In the genomic region with DNA sequence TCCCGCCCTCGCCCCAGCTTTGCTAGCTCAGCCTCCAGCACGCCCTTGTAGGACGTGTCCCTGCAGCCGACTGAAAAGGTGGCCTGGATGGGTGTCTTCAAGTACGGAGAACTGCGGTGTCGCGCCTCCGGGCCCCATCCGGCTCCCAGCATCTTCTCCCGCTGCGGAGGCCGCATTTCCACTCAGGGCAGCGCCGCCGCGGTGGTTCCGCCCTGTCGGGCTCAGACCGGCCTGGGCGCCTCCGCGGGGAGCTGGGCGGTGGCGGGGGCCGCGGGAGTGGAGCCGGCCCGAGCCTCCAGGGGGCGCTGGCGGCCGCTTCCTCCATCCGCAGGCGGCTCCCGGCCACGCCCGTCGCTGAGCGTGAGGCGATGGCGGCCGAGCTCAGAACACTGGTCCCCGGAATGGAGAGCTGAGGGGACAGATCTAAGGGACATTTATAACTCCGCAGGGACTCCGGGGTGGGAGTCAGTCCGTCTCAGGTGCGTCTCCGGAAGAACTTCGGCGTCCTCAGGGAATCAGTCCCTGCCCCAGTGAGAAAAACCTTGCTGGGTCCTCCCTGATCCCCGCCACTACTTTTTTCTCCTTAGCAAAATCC, we compare ENCODE assay signal across 8 cellular contexts. TPM values are rescaled to one million over a fixed set of nuclear protein-coding genes. Genes with fewer than 3 reads are reported as not detected.
DNase-seq lines count a peak whose midpoint lies in the region; ATAC-seq and TF ChIP-seq lines count a peak whose summit lies in the region.

No MANE protein-coding gene starts in this region.

- H3K36me3 ChIP-seq in esophagus (ENCODE audit: control insufficient read depth in 2 of 2, insufficient read depth in 2 of 2, low read length in 1 of 2) = no peaks in the 10 kb centered on the region

- CTCF ChIA-PET in AG04450 (lab: Charles Lee) = interaction anchor here (0.5 to 2.2 kb wide), 35 partner anchors 10 to 435 kb away, joined by 3 to 15 read pairs (median 4); a partner anchor contains a TSS

- H3K27me3 ChIP-seq in AG04450 (ENCODE audit: control insufficient read depth, insufficient read depth, low read length) (no peaks in the 10 kb centered on the region), esophagus (ENCODE audit: control insufficient read depth in 1 of 2, insufficient read depth in 2 of 2, low read length in 2 of 2) (no peaks in the 10 kb centered on the region)

- no peaks in the 10 kb centered on the region for H3K9me3 ChIP-seq in AG04450 (ENCODE audit: control insufficient read depth, insufficient read depth, low read length)
- no peaks in the 10 kb centered on the region for H3K9me3 ChIP-seq in esophagus (ENCODE audit: control insufficient read depth in 2 of 2, insufficient read depth in 1 of 2, low read depth in 1 of 2, low read length in 1 of 2)

- WGBS in esophagus, 2 donors = 4 to 8% methylated on average over 51 to 52 of the region's 52 CpGs

- POLR2A ChIA-PET in AG04450 (lab: Yijun Ruan, JAX) = interaction anchor here (0.5 to 1.2 kb wide), 4 partner anchors 25 to 266 kb away, joined by 3 to 7 read pairs (median 4); a partner anchor contains a TSS

- TF ChIP-seq CTCF in AG04450 (IDR thresholded peaks at IDR 0.05; ENCODE audit: low read depth, low read length) = peak; percentile 64

- peak overlapping the region; percentile 55 for H3K4me3 ChIP-seq in AG04450 (ENCODE audit: low read depth, low read length)
- H3K4me3 ChIP-seq in esophagus (ENCODE audit: low read depth in 1 of 2, low read length in 2 of 2) = peak overlapping the region; percentile 36 to 57

- H3K4me1 ChIP-seq in esophagus (ENCODE audit: control insufficient read depth in 2 of 2, insufficient read depth in 2 of 2, low read length in 1 of 2) = peaks cover 0 to 3% of the 10 kb centered on the region in 2 donors

- H3K27ac ChIP-seq in AG04450 (ENCODE audit: low read depth, low read length) = peak overlapping the region; percentile 31
- H3K27ac ChIP-seq in esophagus (ENCODE audit: low read depth in 2 of 2, low read length in 1 of 2) = peak overlapping the region; percentile 11 to 89

- ATAC-seq in GM18511 (IDR thresholded peaks at IDR 0.05; ENCODE audit: unreplicated experiment) = peak; percentile 82
- peak; percentile 66 for ATAC-seq in HG03095 (IDR thresholded peaks at IDR 0.05; ENCODE audit: unreplicated experiment)

- no peak for DNase-seq in AG04450 (ENCODE audit: low read depth, low spot score)
- peak; percentile 43 to 91 for DNase-seq in NCI-H526 (lab: John Stamatoyannopoulos, UW)
- peak; percentile 98 for DNase-seq in activated CD8-positive, alpha-beta memory T cell treated with anti-CD3 and anti-CD28 coated beads, Interleukin-2, amount 50 U/mL, for 48 hours
- DNase-seq in myocyte (ENCODE audit: low read depth) = peak; percentile 56
- peak; percentile 71 to 76 for DNase-seq in stimulated activated CD8-positive, alpha-beta memory T cell treated with anti-CD3 and anti-CD28 coated beads, Interleukin-7, amount 100 ng/mL, for 48 hours (ENCODE audit: extremely low read depth in 1 of 2, low read depth in 1 of 2)

RNA-seq across cellular contexts. Expression of a gene that starts 13.6 kb away (rescaled TPM):
- polyA plus RNA-seq in AG04450 (2011; rRNA removed) = not detected in 2 replicates
- not detected in 2 replicates for polyA minus RNA-seq in AG04450 (2011; rRNA and poly(A)+ RNA removed)
- not detected for polyA plus RNA-seq in esophagus
- 0.53 TPM in 1 of 2 replicates, not detected in the other for total RNA-seq in myocyte
- polyA plus RNA-seq in myocyte (2012) = not detected

RNA-seq across cellular contexts. Expression of a gene that starts 25.2 kb away (rescaled TPM):
- polyA plus RNA-seq in AG04450 (2011; rRNA removed) (4.1 and 5.6 TPM in 2 replicates), esophagus (1 to 10 TPM; 5.3 to 5.7 TPM)
- polyA minus RNA-seq in AG04450 (2011; rRNA and poly(A)+ RNA removed) = 15.5 and 18.6 TPM in 2 replicates
- total RNA-seq in myocyte = 9.2 and 13.2 TPM in 2 replicates
- polyA plus RNA-seq in myocyte (2012) = 4.2 TPM

RNA-seq across cellular contexts. Expression of a gene that starts 39.6 kb away (rescaled TPM):
- polyA plus RNA-seq in AG04450 (2011; rRNA removed) (6.2 and 6.8 TPM in 2 replicates), esophagus (10 to 100 TPM in 1 of 2 donors, 1 to 10 TPM in 1; 8.6 to 14.6 TPM)
- polyA minus RNA-seq in AG04450 (2011; rRNA and poly(A)+ RNA removed) = 3.4 and 5.8 TPM in 2 replicates
- total RNA-seq in myocyte = 5.5 and 8.3 TPM in 2 replicates
- polyA plus RNA-seq in myocyte (2012) = 7.2 TPM

RNA-seq across cellular contexts. Expression of a gene that starts 39.7 kb away (rescaled TPM):
- 6.5 and 10.2 TPM in 2 replicates for polyA plus RNA-seq in AG04450 (2011; rRNA removed)
- 2.9 and 4.9 TPM in 2 replicates for polyA minus RNA-seq in AG04450 (2011; rRNA and poly(A)+ RNA removed)
- polyA plus RNA-seq in esophagus = 1 to 10 TPM; 4.1 to 7.0 TPM
- total RNA-seq in myocyte = 7.7 and 9.5 TPM in 2 replicates
- 4.8 TPM for polyA plus RNA-seq in myocyte (2012)
